10 cellular contexts compared by ENCODE assay signal in genomic region chr22:50527921-50528681, GRCh38. TPM values are rescaled to one million over a fixed set of nuclear protein-coding genes. Genes with fewer than 3 reads are reported as not detected.
A peak's percentile ranks its signal among the peaks of the same experiment; 100 is the strongest.
DNase-seq lines count a peak whose midpoint lies in the region; ATAC-seq and TF ChIP-seq lines count a peak whose summit lies in the region.
"Had no signal": no experiment of that assay in that cellular context is flagged by ENCODE, and none has a peak within 500 bp of the region (broad histone marks: within the 10 kb centered on the region; RNA-seq: fewer than 3 reads in every experiment).

No MANE protein-coding gene starts in this region.

- H3K27me3 ChIP-seq in Loucy (ENCODE audit: insufficient read depth, low read length, poor library complexity, severe bottlenecking) (no peaks in the 10 kb centered on the region), duodenal mucosa (ENCODE audit: control insufficient read depth in 1 of 2, insufficient read depth in 2 of 2, low read length in 2 of 2) (no peaks in the 10 kb centered on the region), dorsolateral prefrontal cortex (peaks cover 0 to 42% (median 34%) of the 10 kb centered on the region in 45 donors)

- H3K4me3 ChIP-seq in Loucy (ENCODE audit: low read length, poor library complexity, severe bottlenecking), result no peak overlapping the region
- peak overlapping the region; percentile 2 to 85 for H3K4me3 ChIP-seq in duodenal mucosa (ENCODE audit: low read depth in 1 of 2, low read length in 2 of 2)
- H3K4me3 ChIP-seq in dorsolateral prefrontal cortex, result peak overlapping the region in 8 of 59 donors; percentile 4 to 93 (median 70)

- peaks cover 6% of the 10 kb centered on the region for H4K20me1 ChIP-seq in Loucy (ENCODE audit: insufficient read depth, low read length, poor library complexity, severe bottlenecking)

- peak overlapping the region; percentile 90 for H3K4me2 ChIP-seq in Loucy (ENCODE audit: low read depth, low read length, poor library complexity, severe bottlenecking)

- H3K79me2 ChIP-seq in Loucy (ENCODE audit: insufficient read depth, low read length), result peaks cover 16% of the 10 kb centered on the region; the same call in 1 of the 2 replicates

- H2AFZ ChIP-seq in Loucy (ENCODE audit: low read length), result no peak overlapping the region

- intact Hi-C loops in Calu3 (cut with micrococcal nuclease; ENCODE audit: unreplicated experiment) (no loop called here), dorsolateral prefrontal cortex (cut with DNase I) (loop anchor here (5.0 to 10.0 kb wide), 3 partner anchors 34 to 283 kb away; partner anchors contain the start of genes SYCE3 (in 2 of the 2) and TUBGCP6 (in 1 of the 2))

- H3K27me3 Mint-ChIP-seq in Calu3 (ENCODE audit: unreplicated experiment) (no peaks in the 10 kb centered on the region), osteocyte (ENCODE audit: unreplicated experiment) (peaks cover 6% of the 10 kb centered on the region)

- H3F3A ChIP-seq in Loucy (ENCODE audit: low read depth), result peaks cover 4% of the 10 kb centered on the region; the same call in 1 of the 2 replicates

- H3K4me3 Mint-ChIP-seq in Calu3 (ENCODE audit: low read depth, unreplicated experiment) (peak overlapping the region; percentile 90), osteocyte (ENCODE audit: unreplicated experiment) (peak overlapping the region; percentile 65)

- H3K9ac ChIP-seq in Loucy (ENCODE audit: low read depth, low read length, poor library complexity, severe bottlenecking), result no peak overlapping the region
- H3K9ac ChIP-seq in duodenal mucosa (ENCODE audit: low read depth in 1 of 2, low read length in 2 of 2), result peak overlapping the region in 1 of 2 donors; percentile 16

- H3K9me2 ChIP-seq in Loucy (replicated peaks; ENCODE audit: low read depth, low read length), result no peaks in the 10 kb centered on the region

- CTCF ChIA-PET in Calu3 (lab: Charles Lee), result interaction anchor here (0.5 kb wide), 1 partner anchor 142 kb away, joined by 3 read pairs; no protein-coding TSS in a partner anchor

- H3K27ac Mint-ChIP-seq in Calu3 (ENCODE audit: unreplicated experiment) (peak overlapping the region; percentile 92), osteocyte (ENCODE audit: unreplicated experiment) (no peak overlapping the region)

- H3K9me3 Mint-ChIP-seq in Calu3 (ENCODE audit: low read depth, unreplicated experiment), result no peaks in the 10 kb centered on the region
- no peaks in the 10 kb centered on the region for H3K9me3 Mint-ChIP-seq in osteocyte (ENCODE audit: unreplicated experiment)

- DNase-seq in Calu3 (no peak), osteocyte (ENCODE audit: extremely low spot score, unreplicated experiment) (no peak), dorsolateral prefrontal cortex (no peak), NCI-H226 (no peak)

- BruUV-seq in Calu3 (replicated peaks; lab: Mats Ljungman, UMichigan), result TSS peak; percentile 4

- peaks cover 100% of the 10 kb centered on the region for H3K36me3 Mint-ChIP-seq in Calu3 (ENCODE audit: insufficient read depth, unreplicated experiment)
- H3K36me3 Mint-ChIP-seq in osteocyte (ENCODE audit: unreplicated experiment), result peaks cover 4% of the 10 kb centered on the region

- H3K9me3 ChIP-seq in Loucy (ENCODE audit: insufficient read depth, low read depth, low read length), result no peaks in the 10 kb centered on the region
- no peaks in the 10 kb centered on the region for H3K9me3 ChIP-seq in duodenal mucosa (ENCODE audit: control insufficient read depth in 1 of 2, low read length in 2 of 2)

- H3K4me1 ChIP-seq in Loucy (ENCODE audit: insufficient read depth, low read length, poor library complexity, severe bottlenecking), result peaks cover 16% of the 10 kb centered on the region
- peaks cover 48 to 52% of the 10 kb centered on the region in 2 donors for H3K4me1 ChIP-seq in duodenal mucosa (ENCODE audit: control insufficient read depth in 1 of 2, insufficient read depth in 2 of 2, low read length in 2 of 2)

- no peak for ATAC-seq in HG02623 (IDR thresholded peaks at IDR 0.05; ENCODE audit: unreplicated experiment)
- no peak for ATAC-seq in GM18861 (IDR thresholded peaks at IDR 0.05; ENCODE audit: unreplicated experiment)

- TF ChIP-seq CTCF in Calu3 (IDR thresholded peaks at IDR 0.05; ENCODE audit: unreplicated experiment) (no peak), Loucy (conservative IDR thresholded peaks at IDR 0.05; ENCODE audit: low read length) (no peak), osteocyte (IDR thresholded peaks at IDR 0.05) (no peak), dorsolateral prefrontal cortex (IDR thresholded peaks at IDR 0.05 in 54 of 56, conservative IDR thresholded peaks at IDR 0.05 in 2 of 56; ENCODE audit: low read depth in 1 of 56, partially characterized antibody in 56 of 56) (no peak)

- H3K36me3 ChIP-seq in Loucy (ENCODE audit: insufficient read depth, low read length), result peaks cover 11% of the 10 kb centered on the region; the same call in 1 of the 2 replicates
- peaks cover 6 to 7% of the 10 kb centered on the region in 2 donors for H3K36me3 ChIP-seq in duodenal mucosa (ENCODE audit: control insufficient read depth in 1 of 2, insufficient read depth in 2 of 2, low read length in 2 of 2)

- no peak overlapping the region for H3K27ac ChIP-seq in duodenal mucosa (ENCODE audit: low read depth, low read length)
- peak overlapping the region in 4 of 59 donors; percentile 5 to 52 (median 18) for H3K27ac ChIP-seq in dorsolateral prefrontal cortex

- H3K4me1 Mint-ChIP-seq in Calu3 (ENCODE audit: low read depth, unreplicated experiment) (peaks cover 28% of the 10 kb centered on the region), osteocyte (ENCODE audit: unreplicated experiment) (peaks cover 27% of the 10 kb centered on the region)

RNA-seq across cellular contexts. Expression of gene TYMP, which starts 1.7 kb away (rescaled TPM):
- 44.1 and 62.2 TPM in 2 replicates for total RNA-seq in Calu3 (2022)
- total RNA-seq in osteocyte, result 9.0 and 10.8 TPM in 2 replicates
- 10 to 100 TPM in 50 of 120 experiments, 1 to 10 TPM in 70; 1.4 to 47.4 (median 7.6) TPM for total RNA-seq in dorsolateral prefrontal cortex

RNA-seq across cellular contexts. Expression of gene SCO2, which starts 2.7 kb away (rescaled TPM):
- 3.6 and 5.3 TPM in 2 replicates for total RNA-seq in Calu3 (2022)
- total RNA-seq in osteocyte, result 2.8 TPM in 1 of 2 replicates, not detected in the other
- 10 to 100 TPM in 4 of 120 experiments, 1 to 10 TPM in 45, under 1 TPM in 4, not detected in 67; 0.59 to 11.9 (median 2.8) TPM for total RNA-seq in dorsolateral prefrontal cortex

RNA-seq across cellular contexts. Expression of gene KLHDC7B, which starts 17.6 kb away (rescaled TPM):
- total RNA-seq in Calu3 (2022), result 1.6 and 3.0 TPM in 2 replicates
- 0.21 TPM in 1 of 2 replicates, not detected in the other for total RNA-seq in osteocyte
- total RNA-seq in dorsolateral prefrontal cortex, result under 1 TPM in 40 of 120 experiments, not detected in 80; 0.13 to 0.68 (median 0.21) TPM
- total RNA-seq: glomerular endothelial cell, LHCN-M2 had no signal

RNA-seq across cellular contexts. Expression of gene NCAPH2, which starts 20.1 kb away (rescaled TPM):
- 73.2 and 92.0 TPM in 2 replicates for total RNA-seq in Calu3 (2022)
- 46.3 and 47.0 TPM in 2 replicates for total RNA-seq in osteocyte
- 10 to 100 TPM; 47.2 to 83.2 (median 61.5) TPM for total RNA-seq in dorsolateral prefrontal cortex

RNA-seq across cellular contexts. Expression of gene LMF2, which starts 20.6 kb away (rescaled TPM):
- total RNA-seq in Calu3 (2022) (85.2 and 87.1 TPM in 2 replicates), osteocyte (107 and 108 TPM in 2 replicates), dorsolateral prefrontal cortex (10 to 100 TPM; 32.4 to 63.2 (median 43.6) TPM)
